36 cellular contexts compared by ENCODE assay signal in the genomic region with DNA sequence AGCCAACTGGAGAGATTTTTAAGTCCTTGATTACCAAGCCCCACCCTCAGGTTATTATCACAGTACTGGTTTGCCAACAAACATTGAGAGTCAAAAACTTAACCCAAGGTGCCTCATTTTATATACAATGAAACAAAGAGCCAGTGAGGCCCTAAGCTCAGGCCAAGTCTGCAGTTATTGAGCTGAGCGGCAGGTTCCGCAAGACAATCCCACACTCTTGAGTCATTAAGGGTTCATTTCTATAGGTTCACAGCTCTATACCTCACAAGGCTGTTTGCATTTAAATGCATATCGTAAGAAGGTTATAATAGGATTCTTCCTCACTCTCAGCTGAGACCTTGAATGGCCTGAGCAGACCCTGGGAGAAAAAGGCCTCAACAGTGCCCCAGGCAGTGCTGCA.
"Had no signal": no experiment of that assay in that cellular context is flagged by ENCODE, and none has a peak within 500 bp of the region (broad histone marks: within the 10 kb centered on the region; RNA-seq: fewer than 3 reads in every experiment).

No MANE protein-coding gene starts in this region.

- H3K36me3 Mint-ChIP-seq: activated CD8-positive, alpha-beta memory T cell treated with anti-CD3 and anti-CD28 coated beads, Interleukin-2, amount 10 ng/mL, durations not matched to agents 7 days and 5 days; activated naive CD4-positive, alpha-beta T cell treated with anti-CD3 and anti-CD28 coated beads, Interleukin-2, amount 10 ng/mL, durations not matched to agents 7 days and 5 days; activated naive CD4-positive, alpha-beta T cell treated with anti-CD3 and anti-CD28 coated beads, Interleukin-2, amount 50 U/mL, for 24 hours; activated naive CD8-positive, alpha-beta T cell; activated naive CD8-positive, alpha-beta T cell treated with anti-CD3 and anti-CD28 coated beads, Interleukin-2, amount 10 ng/mL, durations not matched to agents 7 days and 5 days had no signal

- ATAC-seq: activated CD4-positive, alpha-beta T cell treated with anti-CD3 and anti-CD28 coated beads for 36 hours; activated CD4-positive, CD25-positive, alpha-beta regulatory T cell treated with anti-CD3 and anti-CD28 coated beads, Interleukin-2, amount 50 U/mL, for 24 hours; activated CD8-positive, alpha-beta memory T cell treated with anti-CD3 and anti-CD28 coated beads, Interleukin-2, amount 10 ng/mL, durations not matched to agents 7 days and 5 days; activated CD8-positive, alpha-beta T cell treated with anti-CD3 and anti-CD28 coated beads, Interleukin-2, amount 10 ng/mL, durations not matched to agents 7 days and 5 days; activated naive CD8-positive, alpha-beta T cell treated with anti-CD3 and anti-CD28 coated beads, Interleukin-2, amount 50 U/mL, for 24 hours had no signal

- H3K36me3 ChIP-seq: ascending aorta, cardiac muscle cell had no signal

- H3K27ac ChIP-seq: ascending aorta, cardiac muscle cell, VCaP had no signal

- H3K27ac Mint-ChIP-seq: activated CD4-positive, alpha-beta memory T cell treated with anti-CD3 and anti-CD28 coated beads, Interleukin-2, amount 10 ng/mL, durations not matched to agents 7 days and 5 days; activated CD4-positive, alpha-beta T cell treated with anti-CD3 and anti-CD28 coated beads for 36 hours; activated CD4-positive, alpha-beta T cell treated with anti-CD3 and anti-CD28 coated beads, Interleukin-2, amount 10 ng/mL, durations not matched to agents 7 days and 5 days; activated CD8-positive, alpha-beta memory T cell treated with anti-CD3 and anti-CD28 coated beads, Interleukin-2, amount 10 ng/mL, durations not matched to agents 7 days and 5 days; activated CD8-positive, alpha-beta T cell treated with anti-CD3 and anti-CD28 coated beads, Interleukin-2, amount 10 ng/mL, durations not matched to agents 7 days and 5 days; activated naive CD4-positive, alpha-beta T cell treated with anti-CD3 and anti-CD28 coated beads, Interleukin-2, amount 10 ng/mL, durations not matched to agents 7 days and 5 days; activated naive CD4-positive, alpha-beta T cell treated with anti-CD3 and anti-CD28 coated beads, Interleukin-2, amount 50 U/mL, for 24 hours; activated naive CD8-positive, alpha-beta T cell; activated naive CD8-positive, alpha-beta T cell treated with anti-CD3 and anti-CD28 coated beads, Interleukin-2, amount 10 ng/mL, durations not matched to agents 7 days and 5 days; activated naive CD8-positive, alpha-beta T cell treated with anti-CD3 and anti-CD28 coated beads, Interleukin-2, amount 50 U/mL, for 24 hours; activated T-cell treated with anti-CD3 and anti-CD28 coated beads, Interleukin-2, amount 50 U/mL, for 24 hours; activated T-helper 2 cell treated with anti-CD3 and anti-CD28 coated beads, Interferon-gamma antibody, Interleukin-2, Interleukin-4, amounts not matched to agents 10 μg/mL and 5 μg/mL and 100 μg/mL, durations not matched to agents 14 hours and 24 hours and 36 hours; brain; T-helper 1 cell treated with Interleukin-12 subunit alpha and Interleukin-12 subunit beta and Interleukin-4 antibody, amounts not matched to agents 30 μg/mL and 1 μg/mL, for 36 hours; T-helper 2 cell treated with Interferon-gamma antibody and Interleukin-4, amounts not matched to agents 5 μg/mL and 100 μg/mL, for 36 hours had no signal

- H3K4me1 ChIP-seq: ascending aorta had no signal

- H3K4me3 Mint-ChIP-seq: activated CD4-positive, alpha-beta memory T cell treated with anti-CD3 and anti-CD28 coated beads, Interleukin-2, amount 10 ng/mL, durations not matched to agents 7 days and 5 days; activated CD4-positive, alpha-beta T cell treated with anti-CD3 and anti-CD28 coated beads for 36 hours; activated CD4-positive, alpha-beta T cell treated with anti-CD3 and anti-CD28 coated beads, Interleukin-2, amount 10 ng/mL, durations not matched to agents 7 days and 5 days; activated CD8-positive, alpha-beta memory T cell treated with anti-CD3 and anti-CD28 coated beads, Interleukin-2, amount 10 ng/mL, durations not matched to agents 7 days and 5 days; activated CD8-positive, alpha-beta T cell treated with anti-CD3 and anti-CD28 coated beads, Interleukin-2, amount 10 ng/mL, durations not matched to agents 7 days and 5 days; activated naive CD4-positive, alpha-beta T cell treated with anti-CD3 and anti-CD28 coated beads, Interleukin-2, amount 10 ng/mL, durations not matched to agents 7 days and 5 days; activated naive CD4-positive, alpha-beta T cell treated with anti-CD3 and anti-CD28 coated beads, Interleukin-2, amount 50 U/mL, for 24 hours; activated naive CD8-positive, alpha-beta T cell; activated naive CD8-positive, alpha-beta T cell treated with anti-CD3 and anti-CD28 coated beads, Interleukin-2, amount 10 ng/mL, durations not matched to agents 7 days and 5 days; activated naive CD8-positive, alpha-beta T cell treated with anti-CD3 and anti-CD28 coated beads, Interleukin-2, amount 50 U/mL, for 24 hours; activated T-cell treated with anti-CD3 and anti-CD28 coated beads, Interleukin-2, amount 50 U/mL, for 24 hours; brain; central memory CD8-positive, alpha-beta T cell; T-helper 1 cell treated with Interleukin-12 subunit alpha and Interleukin-12 subunit beta and Interleukin-4 antibody, amounts not matched to agents 30 μg/mL and 1 μg/mL, for 36 hours; T-helper 2 cell treated with Interferon-gamma antibody and Interleukin-4, amounts not matched to agents 5 μg/mL and 100 μg/mL, for 36 hours had no signal

- H3K9me3 Mint-ChIP-seq: activated naive CD4-positive, alpha-beta T cell treated with anti-CD3 and anti-CD28 coated beads, Interleukin-2, amount 50 U/mL, for 24 hours had no signal

- H3K4me1 Mint-ChIP-seq: activated CD4-positive, alpha-beta memory T cell treated with anti-CD3 and anti-CD28 coated beads, Interleukin-2, amount 10 ng/mL, durations not matched to agents 7 days and 5 days; activated CD4-positive, alpha-beta T cell treated with anti-CD3 and anti-CD28 coated beads for 36 hours; activated CD4-positive, alpha-beta T cell treated with anti-CD3 and anti-CD28 coated beads, Interleukin-2, amount 10 ng/mL, durations not matched to agents 7 days and 5 days; activated CD8-positive, alpha-beta memory T cell treated with anti-CD3 and anti-CD28 coated beads, Interleukin-2, amount 10 ng/mL, durations not matched to agents 7 days and 5 days; activated naive CD4-positive, alpha-beta T cell treated with anti-CD3 and anti-CD28 coated beads, Interleukin-2, amount 10 ng/mL, durations not matched to agents 7 days and 5 days; activated naive CD4-positive, alpha-beta T cell treated with anti-CD3 and anti-CD28 coated beads, Interleukin-2, amount 50 U/mL, for 24 hours; activated naive CD8-positive, alpha-beta T cell treated with anti-CD3 and anti-CD28 coated beads, Interleukin-2, amount 10 ng/mL, durations not matched to agents 7 days and 5 days; activated naive CD8-positive, alpha-beta T cell treated with anti-CD3 and anti-CD28 coated beads, Interleukin-2, amount 50 U/mL, for 24 hours; brain; central memory CD8-positive, alpha-beta T cell had no signal

- H3K27me3 ChIP-seq: ascending aorta, cardiac muscle cell had no signal

- DNase-seq: activated CD4-positive, alpha-beta memory T cell treated with anti-CD3 and anti-CD28 coated beads, Interleukin-2, amount 10 ng/mL, durations not matched to agents 7 days and 5 days; activated CD4-positive, alpha-beta T cell treated with anti-CD3 and anti-CD28 coated beads for 1 hour; activated CD4-positive, alpha-beta T cell treated with anti-CD3 and anti-CD28 coated beads for 36 hours; activated CD4-positive, alpha-beta T cell treated with anti-CD3 and anti-CD28 coated beads for 48 hours; activated CD4-positive, alpha-beta T cell treated with anti-CD3 and anti-CD28 coated beads, Interleukin-2, amount 10 ng/mL, durations not matched to agents 7 days and 5 days; activated CD4-positive, alpha-beta T cell treated with anti-CD3 and anti-CD28 coated beads, Interleukin-2, amount 50 U/mL, for 48 hours; activated CD4-positive, CD25-positive, alpha-beta regulatory T cell; activated CD8-positive, alpha-beta memory T cell treated with anti-CD3 and anti-CD28 coated beads for 24 hours; activated CD8-positive, alpha-beta memory T cell treated with anti-CD3 and anti-CD28 coated beads, Interleukin-2, amount 10 ng/mL, durations not matched to agents 7 days and 5 days; activated CD8-positive, alpha-beta memory T cell treated with anti-CD3 and anti-CD28 coated beads, Interleukin-2, amount 50 U/mL, for 48 hours; activated CD8-positive, alpha-beta T cell treated with anti-CD3 and anti-CD28 coated beads, Interleukin-2, amount 10 ng/mL, durations not matched to agents 7 days and 5 days; activated effector memory CD4-positive, alpha-beta T cell treated with Interleukin-2 at 50 U/mL for 16 hours; activated gamma-delta T cell; activated naive CD4-positive, alpha-beta T cell treated with anti-CD3 and anti-CD28 coated beads, Interleukin-2, amount 10 ng/mL, durations not matched to agents 7 days and 5 days; activated naive CD4-positive, alpha-beta T cell treated with Interleukin-2 at 50 U/mL for 16 hours; activated naive CD8-positive, alpha-beta T cell treated with anti-CD3 and anti-CD28 coated beads, Interleukin-2, amount 10 ng/mL, durations not matched to agents 7 days and 5 days; activated naive CD8-positive, alpha-beta T cell treated with anti-CD3 and anti-CD28 coated beads, Interleukin-2, amount 50 U/mL, for 24 hours; activated T-cell treated with anti-CD3 and anti-CD28 coated beads, Interleukin-2, amount 50 U/mL, for 24 hours; activated T-cell treated with anti-CD3 and anti-CD28 coated beads, Interleukin-2, amount 50 U/mL, for 48 hours; amygdala; anterior cingulate cortex; caudate nucleus; cerebellar nuclear complex; T-helper 2 cell; T-helper 9 cell had no signal

- H3K27me3 Mint-ChIP-seq: activated CD4-positive, alpha-beta memory T cell treated with anti-CD3 and anti-CD28 coated beads, Interleukin-2, amount 10 ng/mL, durations not matched to agents 7 days and 5 days; activated CD4-positive, alpha-beta T cell treated with anti-CD3 and anti-CD28 coated beads for 36 hours; activated CD4-positive, alpha-beta T cell treated with anti-CD3 and anti-CD28 coated beads, Interleukin-2, amount 10 ng/mL, durations not matched to agents 7 days and 5 days; activated CD8-positive, alpha-beta memory T cell treated with anti-CD3 and anti-CD28 coated beads, Interleukin-2, amount 10 ng/mL, durations not matched to agents 7 days and 5 days; activated naive CD4-positive, alpha-beta T cell treated with anti-CD3 and anti-CD28 coated beads, Interleukin-2, amount 10 ng/mL, durations not matched to agents 7 days and 5 days; activated naive CD4-positive, alpha-beta T cell treated with anti-CD3 and anti-CD28 coated beads, Interleukin-2, amount 50 U/mL, for 24 hours; activated naive CD8-positive, alpha-beta T cell; activated naive CD8-positive, alpha-beta T cell treated with anti-CD3 and anti-CD28 coated beads, Interleukin-2, amount 10 ng/mL, durations not matched to agents 7 days and 5 days; activated naive CD8-positive, alpha-beta T cell treated with anti-CD3 and anti-CD28 coated beads, Interleukin-2, amount 50 U/mL, for 24 hours; activated T-cell treated with anti-CD3 and anti-CD28 coated beads, Interleukin-2, amount 50 U/mL, for 24 hours; brain; central memory CD8-positive, alpha-beta T cell had no signal

- H3K4me3 ChIP-seq: ascending aorta, cardiac muscle cell had no signal
